Comparison of ENCODE assay signal across 8 cellular contexts in the genomic region with DNA sequence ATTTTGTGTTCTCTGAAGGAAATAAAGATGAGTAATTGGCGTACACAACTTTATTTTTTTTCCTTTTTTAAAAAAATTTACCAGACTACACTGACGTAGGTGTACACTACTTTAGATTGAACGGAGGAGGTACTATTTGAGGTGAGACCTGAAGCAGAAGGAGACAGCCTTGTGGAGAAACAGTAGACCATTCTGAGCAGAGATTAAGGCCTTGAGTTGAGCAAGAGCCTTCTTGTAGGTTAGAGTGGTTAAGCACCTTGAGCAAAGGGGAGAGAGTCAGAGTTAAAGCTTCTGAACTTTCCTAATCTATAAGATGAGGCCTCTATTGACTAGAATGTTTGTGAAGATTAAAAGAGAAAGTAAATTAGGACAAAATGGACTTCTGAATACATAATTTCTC. TPM values are rescaled to one million over a fixed set of nuclear protein-coding genes. Genes with fewer than 3 reads are reported as not detected.
DNase-seq lines count a peak whose midpoint lies in the region; ATAC-seq and TF ChIP-seq lines count a peak whose summit lies in the region.

No MANE protein-coding gene starts in this region.

- WGBS in mesendoderm (ENCODE audit: extremely low coverage, insufficient coverage, low lambda C conversion rate) = no CpG with 5 or more reads among the region's 3 CpGs

- H3K4me3 Mint-ChIP-seq in HFFc6 = peak overlapping the region; percentile 100

- ATAC-seq in HG02870 (IDR thresholded peaks at IDR 0.05; ENCODE audit: unreplicated experiment) = no peak

- H2AK5ac ChIP-seq in mesendoderm (ENCODE audit: low read length) = no peak overlapping the region

- H3K4me1 ChIP-seq in BE2C (no peaks in the 10 kb centered on the region), mesendoderm (ENCODE audit: control insufficient read depth, low read depth, low read length) (no peaks in the 10 kb centered on the region)

- H3K18ac ChIP-seq in mesendoderm (ENCODE audit: low read length) = no peak overlapping the region

- peak overlapping the region; percentile 34 for H3K56ac ChIP-seq in mesendoderm (ENCODE audit: low read length)

- no peak overlapping the region for H3K4ac ChIP-seq in mesendoderm (ENCODE audit: low read depth, low read length)

- peaks cover 2% of the 10 kb centered on the region for H3K27me3 Mint-ChIP-seq in HFFc6 (ENCODE audit: insufficient read depth)

- peaks cover 7% of the 10 kb centered on the region; the same call in 1 of the 2 replicates for H3K36me3 Mint-ChIP-seq in HFFc6 (ENCODE audit: low read depth)

- H3K9ac ChIP-seq in mesendoderm (ENCODE audit: low read length) = peak overlapping the region; percentile 34

- H3K9me3 ChIP-seq in BE2C = no peaks in the 10 kb centered on the region

- H3K27me3 ChIP-seq in BE2C (no peaks in the 10 kb centered on the region), mesendoderm (ENCODE audit: insufficient read depth, low read length, poor library complexity) (no peaks in the 10 kb centered on the region)

- H4K8ac ChIP-seq in mesendoderm (ENCODE audit: low read depth, low read length) = no peak overlapping the region

- peaks cover 5% of the 10 kb centered on the region for H3K4me1 Mint-ChIP-seq in HFFc6 (ENCODE audit: low read depth)

- in situ Hi-C loops in astrocyte of the cerebellum (cut with HindIII; ENCODE audit: low sequenced_read_pairs) = no loop called here

- H3K36me3 ChIP-seq in BE2C (peaks cover 8% of the 10 kb centered on the region), mesendoderm (ENCODE audit: control insufficient read depth, insufficient read depth, low read length) (no peaks in the 10 kb centered on the region)

- no peak for DNase-seq in BE2C
- DNase-seq in HFFc6 = no peak
- DNase-seq in astrocyte of the cerebellum (ENCODE audit: low read depth) = no peak
- DNase-seq in mesendoderm = peak; percentile 23
- DNase-seq in NCI-H345 treated with DMSO at 0.1 percent for 48 hours (lab: John Stamatoyannopoulos, UW; ENCODE audit: unreplicated experiment) = no peak
- DNase-seq in SHP77 (lab: John Stamatoyannopoulos, UW) = no peak
- DNase-seq in medulla oblongata (ENCODE audit: extremely low spot score) = no peak

- H3K27ac ChIP-seq in mesendoderm (ENCODE audit: low read depth, low read length) = no peak overlapping the region

- no peak overlapping the region for H3K23ac ChIP-seq in mesendoderm (ENCODE audit: low read length)

- H3K79me1 ChIP-seq in mesendoderm (ENCODE audit: low read length) = peaks cover 13% of the 10 kb centered on the region

- TF ChIP-seq CTCF in BE2C (IDR thresholded peaks at IDR 0.05; ENCODE audit: low read depth, low read length) (no peak), HFFc6 (IDR thresholded peaks at IDR 0.05) (no peak), astrocyte of the cerebellum (IDR thresholded peaks at IDR 0.05; ENCODE audit: low read depth, low read length, missing control alignments) (no peak)

- H4K5ac ChIP-seq in mesendoderm (ENCODE audit: low read length) = no peak overlapping the region

- H3K4me3 ChIP-seq in BE2C (ENCODE audit: low read depth, low read length) = peak overlapping the region; percentile 90
- peak overlapping the region; percentile 87 for H3K4me3 ChIP-seq in astrocyte of the cerebellum (ENCODE audit: low read depth, low read length)
- H3K4me3 ChIP-seq in mesendoderm (ENCODE audit: low read length) = no peak overlapping the region

- no peak overlapping the region for H2BK5ac ChIP-seq in mesendoderm (ENCODE audit: low read length)

- H3K9me3 Mint-ChIP-seq in HFFc6 = no peaks in the 10 kb centered on the region

- no peak overlapping the region for H2BK120ac ChIP-seq in mesendoderm (ENCODE audit: low read depth, low read length)

- H2BK15ac ChIP-seq in mesendoderm (replicated peaks; ENCODE audit: low read depth) = no peak overlapping the region

- peak overlapping the region; percentile 71 for H3K4me2 ChIP-seq in mesendoderm (ENCODE audit: low read length)

- peaks cover 52% of the 10 kb centered on the region for H3K79me2 ChIP-seq in mesendoderm (ENCODE audit: control insufficient read depth, insufficient read depth, low read length)

- H3K27ac Mint-ChIP-seq in HFFc6 = no peak overlapping the region

RNA-seq across cellular contexts. Expression of a gene that starts 2.5 kb away (rescaled TPM):
- 11.9 TPM for polyA plus RNA-seq in BE2C (2012; ENCODE audit: insufficient read depth, insufficient read length, low read depth)
- total RNA-seq in HFFc6 (2021; fragmentation: NEBNext Ultra II Directional; extraction: Animal tissue kit (Norgen Biotek cat#: 25700)) = 10 to 100 TPM; 16.7 to 21.5 (median 17.8) TPM
- 17.9 TPM for polyA plus RNA-seq in mesendoderm (2013, experiment 1 of 2)
- polyA plus RNA-seq in mesendoderm (2013, experiment 2 of 2) = 18.3 TPM

RNA-seq across cellular contexts. Expression of a gene that starts 50.8 kb away (rescaled TPM):
- not detected for polyA plus RNA-seq in BE2C (2012; ENCODE audit: insufficient read depth, insufficient read length, low read depth)
- total RNA-seq in HFFc6 (2021; fragmentation: NEBNext Ultra II Directional; extraction: Animal tissue kit (Norgen Biotek cat#: 25700)) = not detected
- 0.83 TPM for polyA plus RNA-seq in mesendoderm (2013, experiment 1 of 2)
- 0.92 TPM for polyA plus RNA-seq in mesendoderm (2013, experiment 2 of 2)
